ENCODE assay signal across 36 cellular contexts in genomic region chr12:5307065-5307464, GRCh38.
"Had no signal": no experiment of that assay in that cellular context is flagged by ENCODE, and none has a peak within 500 bp of the region (broad histone marks: within the 10 kb centered on the region; RNA-seq: fewer than 3 reads in every experiment).

No MANE protein-coding gene starts in this region.

- DNase-seq: activated B cell treated with CpG ODN at 0.5 μM for 24 hours; activated CD4-positive, alpha-beta T cell treated with anti-CD3 and anti-CD28 coated beads for 48 hours; activated CD4-positive, alpha-beta T cell treated with anti-CD3 and anti-CD28 coated beads, Interleukin-2, amount 50 U/mL, for 4 hours; activated CD4-positive, CD25-positive, alpha-beta regulatory T cell treated with anti-CD3 and anti-CD28 coated beads, Interleukin-2, amount 50 U/mL, for 72 hours; activated CD8-positive, alpha-beta T cell treated with anti-CD3 and anti-CD28 coated beads for 36 hours; activated gamma-delta T cell; activated naive CD4-positive, alpha-beta T cell treated with Interleukin-2 at 50 U/mL for 16 hours; activated naive CD8-positive, alpha-beta T cell treated with anti-CD3 and anti-CD28 coated beads, Interleukin-2, amount 10 ng/mL, durations not matched to agents 7 days and 5 days; activated T-cell treated with anti-CD3 and anti-CD28 coated beads, Interleukin-2, amount 50 U/mL, for 1 hour; amygdala; Kasumi-1; MG63; MV-4-11; NCI-H1092; NCI-H1436 treated with DMSO at 0.1 percent for 48 hours; NCI-H1694 treated with DMSO at 0.1 percent for 48 hours; NCI-H2081 treated with DMSO at 0.1 percent for 48 hours; NCI-H226; NCI-H446 treated with DMSO at 0.1 percent for 48 hours; NCI-H524; NK-92 treated with Interleukin-12 subunit alpha and Interleukin-12 subunit beta, amount 100 ng/mL, for 24 hours; PC-3; Peyer's patch; RPMI8226; SHP77 treated with DMSO at 0.1 percent for 48 hours; SW 1271; T-helper 1 cell; T-helper 2 cell; T-helper 9 cell had no signal

- H3K27me3 ChIP-seq: ascending aorta, cardiac muscle cell, MG63, Peyer's patch, SJSA1 had no signal

- H3K4me1 ChIP-seq: ascending aorta, Peyer's patch, SJSA1 had no signal

- H3K36me3 Mint-ChIP-seq: activated naive CD4-positive, alpha-beta T cell treated with anti-CD3 and anti-CD28 coated beads, Interleukin-2, amount 50 U/mL, for 24 hours; activated naive CD8-positive, alpha-beta T cell treated with anti-CD3 and anti-CD28 coated beads, Interleukin-2, amount 10 ng/mL, durations not matched to agents 7 days and 5 days had no signal

- H3K27me3 Mint-ChIP-seq: activated B cell treated with CpG ODN at 0.5 μM for 24 hours had no signal

- H3K27ac ChIP-seq: cardiac muscle cell, Peyer's patch, SJSA1, VCaP had no signal

- H3K9me3 Mint-ChIP-seq: activated B cell treated with CpG ODN at 0.5 μM for 24 hours; activated CD8-positive, alpha-beta T cell treated with anti-CD3 and anti-CD28 coated beads for 36 hours; activated T-helper 2 cell treated with anti-CD3 and anti-CD28 coated beads, Interferon-gamma antibody, Interleukin-2, Interleukin-4, amounts not matched to agents 10 μg/mL and 5 μg/mL and 100 μg/mL, durations not matched to agents 14 hours and 24 hours and 36 hours had no signal

- H3K4me1 Mint-ChIP-seq: activated B cell treated with CpG ODN at 0.5 μM for 24 hours; activated naive CD4-positive, alpha-beta T cell treated with anti-CD3 and anti-CD28 coated beads, Interleukin-2, amount 50 U/mL, for 24 hours; activated naive CD8-positive, alpha-beta T cell treated with anti-CD3 and anti-CD28 coated beads, Interleukin-2, amount 10 ng/mL, durations not matched to agents 7 days and 5 days; central memory CD8-positive, alpha-beta T cell had no signal

- H3K27ac Mint-ChIP-seq: activated B cell treated with CpG ODN at 0.5 μM for 24 hours; activated CD8-positive, alpha-beta T cell treated with anti-CD3 and anti-CD28 coated beads for 36 hours; activated naive CD4-positive, alpha-beta T cell treated with anti-CD3 and anti-CD28 coated beads, Interleukin-2, amount 50 U/mL, for 24 hours; activated naive CD8-positive, alpha-beta T cell treated with anti-CD3 and anti-CD28 coated beads, Interleukin-2, amount 10 ng/mL, durations not matched to agents 7 days and 5 days; activated T-helper 2 cell treated with anti-CD3 and anti-CD28 coated beads, Interferon-gamma antibody, Interleukin-2, Interleukin-4, amounts not matched to agents 10 μg/mL and 5 μg/mL and 100 μg/mL, durations not matched to agents 14 hours and 24 hours and 36 hours had no signal

- H3K9me3 ChIP-seq: ascending aorta, MG63, Peyer's patch, SJSA1 had no signal

- ATAC-seq: activated CD8-positive, alpha-beta T cell treated with anti-CD3 and anti-CD28 coated beads for 36 hours; PC-3 had no signal

- H3K4me3 Mint-ChIP-seq: activated B cell treated with CpG ODN at 0.5 μM for 24 hours; activated CD8-positive, alpha-beta T cell treated with anti-CD3 and anti-CD28 coated beads for 36 hours; activated naive CD4-positive, alpha-beta T cell treated with anti-CD3 and anti-CD28 coated beads, Interleukin-2, amount 50 U/mL, for 24 hours; activated naive CD8-positive, alpha-beta T cell treated with anti-CD3 and anti-CD28 coated beads, Interleukin-2, amount 10 ng/mL, durations not matched to agents 7 days and 5 days; central memory CD8-positive, alpha-beta T cell had no signal

- H3K4me3 ChIP-seq: ascending aorta, cardiac muscle cell, MG63, Peyer's patch, SJSA1 had no signal

- H3K36me3 ChIP-seq: ascending aorta, cardiac muscle cell, MG63, Peyer's patch, SJSA1 had no signal
